Comparison of ENCODE assay signal across 1 cellular context in the genomic region with DNA sequence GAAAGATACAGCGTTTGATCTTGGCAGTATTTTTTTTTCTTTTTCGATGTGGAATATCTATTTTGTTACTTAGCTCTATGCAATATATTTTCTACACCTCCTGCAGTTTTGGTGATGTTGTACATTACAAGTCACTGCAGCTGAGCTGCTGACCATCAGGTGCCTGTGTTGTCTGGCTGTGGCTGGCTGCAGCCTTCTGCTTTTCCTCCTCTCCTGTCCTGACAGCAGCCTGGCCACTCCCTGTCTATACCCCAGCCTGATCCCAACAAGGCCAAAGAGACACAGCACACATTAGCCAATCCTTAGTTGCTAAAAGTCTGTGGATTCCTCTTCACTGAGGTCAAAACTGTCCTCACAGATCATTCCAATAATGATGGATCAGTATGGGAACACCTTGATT.
TF ChIP-seq lines count a peak whose summit lies in the region.

No MANE protein-coding gene starts in this region.

TF ChIP-seq in H1, 55 proteins besides CTCF, POLR2A, EP300 and RAD21 (continued from another document):
- no peak for TF ChIP-seq FOSL1 (IDR thresholded peaks at IDR 0.05; ENCODE audit: insufficient read depth, low read depth, low read length)
- no peak for TF ChIP-seq KDM5A (IDR thresholded peaks at IDR 0.05; ENCODE audit: low read length)
- no peak for TF ChIP-seq TBP (IDR thresholded peaks at IDR 0.05; ENCODE audit: low read depth, low read length)
- TF ChIP-seq EZH2 (IDR thresholded peaks at IDR 0.05; ENCODE audit: low read depth, low read length, severe bottlenecking): no peak
- no peak for TF ChIP-seq POLR2AphosphoS5 (IDR thresholded peaks at IDR 0.05; ENCODE audit: low read depth, low read length)
- no peak for TF ChIP-seq SAP30 (IDR thresholded peaks at IDR 0.05; ENCODE audit: insufficient read depth, insufficient replicate concordance, low read length)
- no peak for TF ChIP-seq CEBPB (IDR thresholded peaks at IDR 0.05; ENCODE audit: low read depth, low read length)
- TF ChIP-seq, protein P1, sequence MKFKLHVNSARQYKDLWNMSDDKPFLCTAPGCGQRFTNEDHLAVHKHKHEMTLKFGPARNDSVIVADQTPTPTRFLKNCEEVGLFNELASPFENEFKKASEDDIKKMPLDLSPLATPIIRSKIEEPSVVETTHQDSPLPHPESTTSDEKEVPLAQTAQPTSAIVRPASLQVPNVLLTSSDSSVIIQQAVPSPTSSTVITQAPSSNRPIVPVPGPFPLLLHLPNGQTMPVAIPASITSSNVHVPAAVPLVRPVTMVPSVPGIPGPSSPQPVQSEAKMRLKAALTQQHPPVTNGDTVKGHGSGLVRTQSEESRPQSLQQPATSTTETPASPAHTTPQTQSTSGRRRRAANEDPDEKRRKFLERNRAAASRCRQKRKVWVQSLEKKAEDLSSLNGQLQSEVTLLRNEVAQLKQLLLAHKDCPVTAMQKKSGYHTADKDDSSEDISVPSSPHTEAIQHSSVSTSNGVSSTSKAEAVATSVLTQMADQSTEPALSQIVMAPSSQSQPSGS (IDR thresholded peaks at IDR 0.05; ENCODE audit: low read length): no peak
